ENCODE assay signal across 8 cellular contexts in genomic region chr22:37696260-37696656, GRCh38. TPM values are rescaled to one million over a fixed set of nuclear protein-coding genes. Genes with fewer than 3 reads are reported as not detected.
A peak's percentile ranks its signal among the peaks of the same experiment; 100 is the strongest.
DNase-seq lines count a peak whose midpoint lies in the region; ATAC-seq and TF ChIP-seq lines count a peak whose summit lies in the region.
"Not testable (repeated sequence)": the region's sequence is repeated elsewhere in the genome, so short reads cannot be mapped to it uniquely, and the experiment has no call there.

No MANE protein-coding gene starts in this region.

- H3K4me2 ChIP-seq in SU-DHL-6 (ENCODE audit: low read depth, low read length, poor library complexity, severe bottlenecking) (peak overlapping the region; percentile 49), neural progenitor cell (peak overlapping the region; percentile 79)

- POLR2A ChIA-PET in HEK293T (lab: Yijun Ruan, JAX), result interaction anchor here (0.9 to 1.9 kb wide), 5 partner anchors 9 to 83 kb away, joined by 3 to 13 read pairs (median 4); partner anchors contain the start of genes NOL12 and PDXP

- CTCF ChIA-PET in HEK293T (lab: Yijun Ruan, JAX), result interaction anchor here (0.6 to 1.4 kb wide), 4 partner anchors 16 to 53 kb away, joined by 3 to 7 read pairs (median 3); no protein-coding TSS in a partner anchor

- not testable (repeated sequence) for H3F3A ChIP-seq in SU-DHL-6 (ENCODE audit: insufficient read depth)
- H3F3A ChIP-seq in neural progenitor cell (ENCODE audit: low read depth), result peaks cover 21% of the 10 kb centered on the region

- not testable (repeated sequence) for H3K27ac ChIP-seq in SU-DHL-6 (ENCODE audit: low read depth, low read length); iPS-18a (ENCODE audit: low read length); neural progenitor cell

- H3K4me3 ChIP-seq in AG10803 (ENCODE audit: low read length) (peak overlapping the region; percentile 42), iPS-18a (ENCODE audit: low read length) (peak overlapping the region; percentile 77), neural progenitor cell (peak overlapping the region; percentile 49)
- H3K4me3 ChIP-seq in SU-DHL-6 (ENCODE audit: insufficient read depth, low read length, poor library complexity, severe bottlenecking), result not testable (repeated sequence)

- not testable (repeated sequence) for H3K9me2 ChIP-seq in SU-DHL-6 (replicated peaks; ENCODE audit: insufficient read depth, low read length)

- not testable (repeated sequence) for H3K9me3 ChIP-seq in SU-DHL-6 (ENCODE audit: insufficient read depth, low read length); iPS-18a (ENCODE audit: control insufficient read depth, low read depth, low read length); neural progenitor cell (ENCODE audit: low read depth)

- H3K27ac Mint-ChIP-seq in activated naive CD8-positive, alpha-beta T cell, result not testable (repeated sequence)
- peak overlapping the region; percentile 44 to 62 for H3K27ac Mint-ChIP-seq in effector memory CD8-positive, alpha-beta T cell
- peak overlapping the region; percentile 46 for H3K27ac Mint-ChIP-seq in neural progenitor cell
- peak overlapping the region; percentile 58 for H3K27ac Mint-ChIP-seq in stimulated activated effector memory CD8-positive, alpha-beta T cell treated with anti-CD3 and anti-CD28 coated beads, Interleukin-12 subunit alpha, Interleukin-12 subunit beta, amount 100 ng/mL, for 72 hours

- not testable (repeated sequence) for H3K27me3 ChIP-seq in SU-DHL-6 (ENCODE audit: low read length); iPS-18a (ENCODE audit: control insufficient read depth, insufficient read depth, low read length); neural progenitor cell

- not testable (repeated sequence) for H3K36me3 Mint-ChIP-seq in activated naive CD8-positive, alpha-beta T cell
- H3K36me3 Mint-ChIP-seq in effector memory CD8-positive, alpha-beta T cell (ENCODE audit: insufficient read depth), result peaks cover 35% of the 10 kb centered on the region
- H3K36me3 Mint-ChIP-seq in neural progenitor cell, result peaks cover 12% of the 10 kb centered on the region
- H3K36me3 Mint-ChIP-seq in stimulated activated effector memory CD8-positive, alpha-beta T cell treated with anti-CD3 and anti-CD28 coated beads, Interleukin-12 subunit alpha, Interleukin-12 subunit beta, amount 100 ng/mL, for 72 hours, result peaks cover 59% of the 10 kb centered on the region

- not testable (repeated sequence) for H3K79me2 ChIP-seq in SU-DHL-6 (ENCODE audit: insufficient read depth, low read length); neural progenitor cell (ENCODE audit: low read depth)

- H3K4me3 Mint-ChIP-seq in activated naive CD8-positive, alpha-beta T cell, result peak overlapping the region; percentile 17
- peak overlapping the region in 1 of 2 donors; percentile 45 for H3K4me3 Mint-ChIP-seq in effector memory CD8-positive, alpha-beta T cell
- H3K4me3 Mint-ChIP-seq in neural progenitor cell, result peak overlapping the region; percentile 91
- peak overlapping the region; percentile 80 for H3K4me3 Mint-ChIP-seq in stimulated activated effector memory CD8-positive, alpha-beta T cell treated with anti-CD3 and anti-CD28 coated beads, Interleukin-12 subunit alpha, Interleukin-12 subunit beta, amount 100 ng/mL, for 72 hours

- not testable (repeated sequence) for H3K4me1 ChIP-seq in iPS-18a (ENCODE audit: control insufficient read depth, low read depth, low read length); neural progenitor cell

- ATAC-seq in effector memory CD8-positive, alpha-beta T cell (replicated peaks); stimulated activated effector memory CD8-positive, alpha-beta T cell treated with anti-CD3 and anti-CD28 coated beads, Interleukin-12 subunit alpha, Interleukin-12 subunit beta, amount 100 ng/mL, for 72 hours: not testable (repeated sequence)

- not testable (repeated sequence) for H4K20me1 ChIP-seq in SU-DHL-6 (ENCODE audit: low read depth, low read length); neural progenitor cell (ENCODE audit: low read depth)

- H3K9ac ChIP-seq in SU-DHL-6 (ENCODE audit: low read length), result peak overlapping the region; percentile 6; the same call in 1 of the 2 replicates
- not testable (repeated sequence) for H3K9ac ChIP-seq in iPS-18a (ENCODE audit: low read length); neural progenitor cell

- DNase-seq in AG10803 (ENCODE audit: low read depth); HEK293T (ENCODE audit: extremely low spot score); effector memory CD8-positive, alpha-beta T cell; neural progenitor cell (ENCODE audit: low spot score); stimulated activated effector memory CD8-positive, alpha-beta T cell treated with anti-CD3 and anti-CD28 coated beads, Interleukin-12 subunit alpha, Interleukin-12 subunit beta, amount 100 ng/mL, for 72 hours (ENCODE audit: low spot score in 2 of 2): not testable (repeated sequence)

- H3K27me3 Mint-ChIP-seq in activated naive CD8-positive, alpha-beta T cell; effector memory CD8-positive, alpha-beta T cell; neural progenitor cell (ENCODE audit: insufficient read depth, low read depth): not testable (repeated sequence)

- H3K9me3 Mint-ChIP-seq in activated naive CD8-positive, alpha-beta T cell (ENCODE audit: low read depth); effector memory CD8-positive, alpha-beta T cell; neural progenitor cell; stimulated activated effector memory CD8-positive, alpha-beta T cell treated with anti-CD3 and anti-CD28 coated beads, Interleukin-12 subunit alpha, Interleukin-12 subunit beta, amount 100 ng/mL, for 72 hours: not testable (repeated sequence)

- TF ChIP-seq CTCF in AG10803 (conservative IDR thresholded peaks at IDR 0.05; ENCODE audit: low read length); SU-DHL-6 (IDR thresholded peaks at IDR 0.05; ENCODE audit: insufficient read depth, low read length, poor library complexity, severe bottlenecking); neural progenitor cell (IDR thresholded peaks at IDR 0.05): not testable (repeated sequence)

- peaks cover 14% of the 10 kb centered on the region for H3K4me1 Mint-ChIP-seq in activated naive CD8-positive, alpha-beta T cell (ENCODE audit: low read depth)
- H3K4me1 Mint-ChIP-seq in effector memory CD8-positive, alpha-beta T cell (ENCODE audit: low read depth in 2 of 2), result peaks cover 9 to 11% of the 10 kb centered on the region in 2 donors
- H3K4me1 Mint-ChIP-seq in neural progenitor cell, result peaks cover 14% of the 10 kb centered on the region
- H3K4me1 Mint-ChIP-seq in stimulated activated effector memory CD8-positive, alpha-beta T cell treated with anti-CD3 and anti-CD28 coated beads, Interleukin-12 subunit alpha, Interleukin-12 subunit beta, amount 100 ng/mL, for 72 hours, result peaks cover 19% of the 10 kb centered on the region

- not testable (repeated sequence) for H2AFZ ChIP-seq in SU-DHL-6 (ENCODE audit: low read depth, low read length, severe bottlenecking); neural progenitor cell (replicated peaks)

- not testable (repeated sequence) for H3K36me3 ChIP-seq in SU-DHL-6 (ENCODE audit: low read length); neural progenitor cell
- peaks cover 17% of the 10 kb centered on the region for H3K36me3 ChIP-seq in iPS-18a (ENCODE audit: control insufficient read depth, low read depth, low read length)

TF ChIP-seq in HEK293T, 16 proteins besides CTCF, POLR2A, EP300 and RAD21:
- peak; percentile 39 for TF ChIP-seq ZNF384 (IDR thresholded peaks at IDR 0.05)

RNA-seq across cellular contexts. Expression of gene TRIOBP, which starts 0.6 kb away (rescaled TPM):
- 25.2 and 51.0 TPM in 2 replicates for total RNA-seq in neural progenitor cell (ENCODE audit: low replicate concordance)

RNA-seq across cellular contexts. Expression of gene NOL12, which starts 10.1 kb away (rescaled TPM):
- total RNA-seq in neural progenitor cell (ENCODE audit: low replicate concordance), result 23.7 and 28.7 TPM in 2 replicates

RNA-seq across cellular contexts. Expression of gene LGALS1, which starts 20.8 kb away (rescaled TPM):
- 14.9 and 42.9 TPM in 2 replicates for total RNA-seq in neural progenitor cell (ENCODE audit: low replicate concordance)

RNA-seq across cellular contexts. Expression of gene PDXP, which starts 37.7 kb away (rescaled TPM):
- 25.1 and 57.0 TPM in 2 replicates for total RNA-seq in neural progenitor cell (ENCODE audit: low replicate concordance)

RNA-seq across cellular contexts. Expression of gene SH3BP1, which starts 56.8 kb away (rescaled TPM):
- total RNA-seq in neural progenitor cell (ENCODE audit: low replicate concordance), result 10.3 and 10.9 TPM in 2 replicates
